10 cellular contexts compared by ENCODE assay signal in the genomic region with DNA sequence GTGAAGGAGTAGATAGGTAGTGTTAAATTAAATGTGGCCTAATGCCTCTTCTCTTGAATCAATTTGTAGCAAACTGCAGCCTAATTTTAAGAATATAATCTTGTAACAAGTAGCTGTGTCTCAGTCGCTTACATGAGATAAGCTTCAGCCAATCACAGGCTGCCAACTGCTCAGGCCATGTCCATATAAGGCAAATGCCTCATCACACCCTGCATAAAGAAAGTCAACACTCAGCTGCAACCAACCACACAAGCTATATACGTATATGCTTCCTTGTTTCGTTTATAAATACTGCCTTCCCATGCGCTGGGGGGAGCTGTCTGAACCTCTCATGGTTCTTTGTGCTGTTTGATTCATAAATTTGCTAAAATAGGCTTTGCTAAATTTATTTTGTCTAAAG.
DNase-seq lines count a peak whose midpoint lies in the region; ATAC-seq and TF ChIP-seq lines count a peak whose summit lies in the region.
"Had no signal": no experiment of that assay in that cellular context is flagged by ENCODE, and none has a peak within 500 bp of the region (broad histone marks: within the 10 kb centered on the region; RNA-seq: fewer than 3 reads in every experiment).

No MANE protein-coding gene starts in this region.

- intact Hi-C loops in upper lobe of right lung (cut with DNase I), result no loop called here

- no peaks in the 10 kb centered on the region for H3K27me3 ChIP-seq in upper lobe of right lung

- H3K27me3 Mint-ChIP-seq in nephron progenitor cell (ENCODE audit: low read depth, poor library complexity), result peaks cover 4% of the 10 kb centered on the region
- H3K27me3 Mint-ChIP-seq: brain had no signal

- H3K4me3 Mint-ChIP-seq in nephron progenitor cell, result no peak overlapping the region
- H3K4me3 Mint-ChIP-seq: brain had no signal

- no peaks in the 10 kb centered on the region for H3K9me3 Mint-ChIP-seq in nephron progenitor cell
- H3K9me3 Mint-ChIP-seq: brain had no signal

- H3K27ac ChIP-seq in upper lobe of right lung, result no peak overlapping the region

- H3K4me3 ChIP-seq in upper lobe of right lung, result no peak overlapping the region

- no peaks in the 10 kb centered on the region for H3K36me3 Mint-ChIP-seq in nephron progenitor cell (ENCODE audit: low read depth)
- H3K36me3 Mint-ChIP-seq: brain had no signal

- no peaks in the 10 kb centered on the region for H3K9me3 ChIP-seq in upper lobe of right lung

- H3K27ac Mint-ChIP-seq in nephron progenitor cell, result no peak overlapping the region
- H3K27ac Mint-ChIP-seq: brain had no signal

- no peaks in the 10 kb centered on the region for H3K36me3 ChIP-seq in upper lobe of right lung

- no peak for TF ChIP-seq CTCF in upper lobe of right lung (IDR thresholded peaks at IDR 0.05)
- no peak for TF ChIP-seq CTCF in nephron progenitor cell (IDR thresholded peaks at IDR 0.05)

- H3K4me1 Mint-ChIP-seq in nephron progenitor cell, result no peaks in the 10 kb centered on the region

- peak; percentile 80 for ATAC-seq in GM19328 (IDR thresholded peaks at IDR 0.05; ENCODE audit: unreplicated experiment)
- peak; percentile 61 for ATAC-seq in HG03108 (IDR thresholded peaks at IDR 0.05; ENCODE audit: unreplicated experiment)
- ATAC-seq in upper lobe of right lung, result no peak
- no peak for ATAC-seq in GM19397 (IDR thresholded peaks at IDR 0.05; ENCODE audit: unreplicated experiment)

- H3K4me1 ChIP-seq in upper lobe of right lung, result no peaks in the 10 kb centered on the region

- in situ Hi-C loops in SK-MEL-5 (cut with HindIII; ENCODE audit: low pct_unique_long_range_greater_than_20kb, low sequenced_read_pairs), result no loop called here

- DNase-seq in A172 (ENCODE audit: low spot score) (peak; percentile 81), SK-MEL-5 (ENCODE audit: low read depth, low spot score) (peak; percentile 62), upper lobe of right lung (no peak), nephron progenitor cell (no peak), amygdala (lab: John Stamatoyannopoulos, UW) (no peak)
- DNase-seq: kidney glomerular epithelial cell had no signal

Comparison
In these comparisons a context has a peak if more than half of its experiments do, and no peak if none do; other contexts are left out.
1. DNase-seq: peak in A172 (single experiment) and SK-MEL-5 (single experiment); none in upper lobe of right lung (single experiment), nephron progenitor cell (single experiment) and amygdala (0 of 56).
2. ATAC-seq: peak in GM19328 (single experiment) and HG03108 (single experiment); none in upper lobe of right lung (single experiment) and GM19397 (single experiment).